ENCODE assay signal across 15 cellular contexts in genomic region chr12:94187351-94187750, GRCh38. TPM values are rescaled to one million over a fixed set of nuclear protein-coding genes. Genes with fewer than 3 reads are reported as not detected.
DNase-seq lines count a peak whose midpoint lies in the region; ATAC-seq and TF ChIP-seq lines count a peak whose summit lies in the region.
"Had no signal": no experiment of that assay in that cellular context is flagged by ENCODE, and none has a peak within 500 bp of the region (broad histone marks: within the 10 kb centered on the region; RNA-seq: fewer than 3 reads in every experiment).

No MANE protein-coding gene starts in this region.

- WGBS in thyroid gland, 2 donors, result 71 to 78% methylated on average over 12 of the region's 12 CpGs

- no peak overlapping the region for H3K27ac ChIP-seq in coronary artery
- no peak overlapping the region for H3K27ac ChIP-seq in neural progenitor cell
- no peak overlapping the region for H3K27ac ChIP-seq in thyroid gland
- H3K27ac ChIP-seq: C4-2B, right atrium auricular region had no signal

- H3K9ac ChIP-seq in neural progenitor cell, result no peak overlapping the region

- peaks cover 2% of the 10 kb centered on the region for H3K27me3 Mint-ChIP-seq in neural progenitor cell (ENCODE audit: insufficient read depth, low read depth)
- no peaks in the 10 kb centered on the region for H3K27me3 Mint-ChIP-seq in activated T-helper 1 cell treated with anti-CD3 and anti-CD28 coated beads, Interleukin-12 subunit alpha, Interleukin-12 subunit beta, Interleukin-2, Interleukin-4 antibody, amounts not matched to agents 30 ng/mL and 10 ng/mL and 1 ng/mL, durations not matched to agents 14 hours and 24 hours and 36 hours (ENCODE audit: insufficient read depth)
- H3K27me3 Mint-ChIP-seq: activated naive CD8-positive, alpha-beta T cell treated with anti-CD3 and anti-CD28 coated beads, Interleukin-2, amount 50 U/mL, for 24 hours had no signal

- H3K27ac Mint-ChIP-seq in neural progenitor cell, result no peak overlapping the region
- H3K27ac Mint-ChIP-seq in activated T-helper 1 cell treated with anti-CD3 and anti-CD28 coated beads, Interleukin-12 subunit alpha, Interleukin-12 subunit beta, Interleukin-2, Interleukin-4 antibody, amounts not matched to agents 30 ng/mL and 10 ng/mL and 1 ng/mL, durations not matched to agents 14 hours and 24 hours and 36 hours, result no peak overlapping the region
- no peak overlapping the region for H3K27ac Mint-ChIP-seq in activated naive CD4-positive, alpha-beta T cell treated with anti-CD3 and anti-CD28 coated beads, Interleukin-2, amount 50 U/mL, for 72 hours
- H3K27ac Mint-ChIP-seq: activated naive CD8-positive, alpha-beta T cell treated with anti-CD3 and anti-CD28 coated beads, Interleukin-2, amount 50 U/mL, for 24 hours had no signal

- DNase-seq in AG09319 (ENCODE audit: extremely low read depth, low read depth) (peak; percentile 25), NCI-H1105 (lab: John Stamatoyannopoulos, UW) (peak; percentile 7), coronary artery (ENCODE audit: low spot score) (no peak), neural progenitor cell (ENCODE audit: low spot score) (no peak), iPS-NIHi7 (ENCODE audit: extremely low spot score) (no peak), thyroid gland (no peak)
- no peak for DNase-seq in activated T-helper 1 cell treated with anti-CD3 and anti-CD28 coated beads, Interleukin-12 subunit alpha, Interleukin-12 subunit beta, Interleukin-2, Interleukin-4 antibody, amounts not matched to agents 30 ng/mL and 10 ng/mL and 1 ng/mL, durations not matched to agents 14 hours and 24 hours and 36 hours (ENCODE audit: low spot score)
- DNase-seq in activated naive CD4-positive, alpha-beta T cell treated with anti-CD3 and anti-CD28 coated beads, Interleukin-2, amount 50 U/mL, for 72 hours (ENCODE audit: low spot score in 2 of 2), result no peak
- DNase-seq: activated naive CD8-positive, alpha-beta T cell treated with anti-CD3 and anti-CD28 coated beads, Interleukin-2, amount 50 U/mL, for 24 hours; cortex of kidney; NCI-H226; stimulated activated naive CD4-positive, alpha-beta T cell; SW 1271 had no signal

- H2AFZ ChIP-seq in neural progenitor cell (replicated peaks), result no peak overlapping the region

- no peak for TF ChIP-seq POLR2A in thyroid gland (IDR thresholded peaks at IDR 0.05)

- H3K36me3 Mint-ChIP-seq in neural progenitor cell, result peaks cover 10% of the 10 kb centered on the region
- H3K36me3 Mint-ChIP-seq in activated T-helper 1 cell treated with anti-CD3 and anti-CD28 coated beads, Interleukin-12 subunit alpha, Interleukin-12 subunit beta, Interleukin-2, Interleukin-4 antibody, amounts not matched to agents 30 ng/mL and 10 ng/mL and 1 ng/mL, durations not matched to agents 14 hours and 24 hours and 36 hours (ENCODE audit: low read depth), result peaks cover 24% of the 10 kb centered on the region
- peaks cover 9 to 12% of the 10 kb centered on the region in 2 donors for H3K36me3 Mint-ChIP-seq in activated naive CD4-positive, alpha-beta T cell treated with anti-CD3 and anti-CD28 coated beads, Interleukin-2, amount 50 U/mL, for 72 hours

- H3K79me2 ChIP-seq in neural progenitor cell (ENCODE audit: low read depth), result no peaks in the 10 kb centered on the region

- peaks cover 6% of the 10 kb centered on the region for H3K27me3 ChIP-seq in neural progenitor cell
- no peaks in the 10 kb centered on the region for H3K27me3 ChIP-seq in thyroid gland
- H3K27me3 ChIP-seq: right atrium auricular region had no signal

- H3K4me3 Mint-ChIP-seq in neural progenitor cell, result no peak overlapping the region
- H3K4me3 Mint-ChIP-seq in activated T-helper 1 cell treated with anti-CD3 and anti-CD28 coated beads, Interleukin-12 subunit alpha, Interleukin-12 subunit beta, Interleukin-2, Interleukin-4 antibody, amounts not matched to agents 30 ng/mL and 10 ng/mL and 1 ng/mL, durations not matched to agents 14 hours and 24 hours and 36 hours, result no peak overlapping the region
- H3K4me3 Mint-ChIP-seq: activated naive CD8-positive, alpha-beta T cell treated with anti-CD3 and anti-CD28 coated beads, Interleukin-2, amount 50 U/mL, for 24 hours had no signal

- TF ChIP-seq CTCF in AG09319 (IDR thresholded peaks at IDR 0.05; ENCODE audit: low read depth, low read length) (no peak), coronary artery (IDR thresholded peaks at IDR 0.05) (no peak), neural progenitor cell (IDR thresholded peaks at IDR 0.05) (no peak), thyroid gland (IDR thresholded peaks at IDR 0.05) (no peak)

- H3K4me3 ChIP-seq in coronary artery (peak overlapping the region; percentile 46), neural progenitor cell (peak overlapping the region; percentile 19), thyroid gland (replicated peaks in 1 of 3) (no peak overlapping the region)
- H3K4me3 ChIP-seq: right atrium auricular region had no signal

- H3F3A ChIP-seq in neural progenitor cell (ENCODE audit: low read depth), result peaks cover 44% of the 10 kb centered on the region

- peaks cover 19% of the 10 kb centered on the region for H3K4me1 Mint-ChIP-seq in neural progenitor cell
- H3K4me1 Mint-ChIP-seq in activated T-helper 1 cell treated with anti-CD3 and anti-CD28 coated beads, Interleukin-12 subunit alpha, Interleukin-12 subunit beta, Interleukin-2, Interleukin-4 antibody, amounts not matched to agents 30 ng/mL and 10 ng/mL and 1 ng/mL, durations not matched to agents 14 hours and 24 hours and 36 hours (ENCODE audit: low read depth), result peaks cover 6% of the 10 kb centered on the region

- intact Hi-C loops in activated T-helper 1 cell treated with anti-CD3 and anti-CD28 coated beads, Interleukin-12 subunit alpha, Interleukin-12 subunit beta, Interleukin-2, Interleukin-4 antibody, amounts not matched to agents 30 ng/mL and 10 ng/mL and 1 ng/mL, durations not matched to agents 14 hours and 24 hours and 36 hours (cut with micrococcal nuclease), result no loop called here
- intact Hi-C loops in thyroid gland (cut with DNase I), result no loop called here

- peaks cover 38% of the 10 kb centered on the region for H3K4me1 ChIP-seq in neural progenitor cell
- no peaks in the 10 kb centered on the region for H3K4me1 ChIP-seq in thyroid gland
- H3K4me1 ChIP-seq: right atrium auricular region had no signal

- H4K20me1 ChIP-seq in neural progenitor cell (ENCODE audit: low read depth), result no peaks in the 10 kb centered on the region

- H3K9me3 ChIP-seq in neural progenitor cell (ENCODE audit: low read depth) (no peaks in the 10 kb centered on the region), thyroid gland (no peaks in the 10 kb centered on the region)
- H3K9me3 ChIP-seq: right atrium auricular region had no signal

- peak overlapping the region; percentile 75 for H3K4me2 ChIP-seq in neural progenitor cell

- no peaks in the 10 kb centered on the region for H3K9me3 Mint-ChIP-seq in neural progenitor cell
- peaks cover 2% of the 10 kb centered on the region for H3K9me3 Mint-ChIP-seq in activated T-helper 1 cell treated with anti-CD3 and anti-CD28 coated beads, Interleukin-12 subunit alpha, Interleukin-12 subunit beta, Interleukin-2, Interleukin-4 antibody, amounts not matched to agents 30 ng/mL and 10 ng/mL and 1 ng/mL, durations not matched to agents 14 hours and 24 hours and 36 hours
- H3K9me3 Mint-ChIP-seq in activated naive CD4-positive, alpha-beta T cell treated with anti-CD3 and anti-CD28 coated beads, Interleukin-2, amount 50 U/mL, for 72 hours, result peaks cover 7 to 8% of the 10 kb centered on the region in 2 donors
- H3K9me3 Mint-ChIP-seq: activated naive CD8-positive, alpha-beta T cell treated with anti-CD3 and anti-CD28 coated beads, Interleukin-2, amount 50 U/mL, for 24 hours had no signal

- H3K36me3 ChIP-seq in neural progenitor cell (no peaks in the 10 kb centered on the region), thyroid gland (no peaks in the 10 kb centered on the region)
- H3K36me3 ChIP-seq: right atrium auricular region had no signal

- no peak for ATAC-seq in activated naive CD4-positive, alpha-beta T cell treated with anti-CD3 and anti-CD28 coated beads, Interleukin-2, amount 50 U/mL, for 72 hours
- ATAC-seq: activated naive CD8-positive, alpha-beta T cell treated with anti-CD3 and anti-CD28 coated beads, Interleukin-2, amount 50 U/mL, for 24 hours had no signal

RNA-seq across cellular contexts. Expression of gene PLXNC1, which starts 39.0 kb away (rescaled TPM):
- total RNA-seq in neural progenitor cell (ENCODE audit: low replicate concordance) (13.4 and 16.7 TPM in 2 replicates), thyroid gland (1 to 10 TPM; 4.5 to 7.2 (median 5.1) TPM)
- total RNA-seq in activated T-helper 1 cell treated with anti-CD3 and anti-CD28 coated beads, Interleukin-12 subunit alpha, Interleukin-12 subunit beta, Interleukin-2, Interleukin-4 antibody, amounts not matched to agents 30 ng/mL and 10 ng/mL and 1 ng/mL, durations not matched to agents 14 hours and 24 hours and 36 hours, result 18.8 and 22.7 TPM in 2 replicates
- 1 to 10 TPM; 3.1 to 9.2 TPM for total RNA-seq in activated naive CD4-positive, alpha-beta T cell treated with anti-CD3 and anti-CD28 coated beads, Interleukin-2, amount 50 U/mL, for 72 hours

Comparison
In these comparisons a context has a peak if more than half of its experiments do, and no peak if none do; other contexts are left out.
1. DNase-seq: peak in AG09319 (single experiment) and NCI-H1105 (single experiment); none in coronary artery (single experiment), neural progenitor cell (single experiment), activated T-helper 1 cell treated with anti-CD3 and anti-CD28 coated beads, Interleukin-12 subunit alpha, Interleukin-12 subunit beta, Interleukin-2, Interleukin-4 antibody, amounts not matched to agents 30 ng/mL and 10 ng/mL and 1 ng/mL, durations not matched to agents 14 hours and 24 hours and 36 hours (single experiment), activated naive CD4-positive, alpha-beta T cell treated with anti-CD3 and anti-CD28 coated beads, Interleukin-2, amount 50 U/mL, for 72 hours (0 of 2), iPS-NIHi7 (single experiment) and thyroid gland (0 of 2).
2. H3K4me3 ChIP-seq: peak in coronary artery (single experiment) and neural progenitor cell (single experiment); none in thyroid gland (0 of 3).